In the genomic region with DNA sequence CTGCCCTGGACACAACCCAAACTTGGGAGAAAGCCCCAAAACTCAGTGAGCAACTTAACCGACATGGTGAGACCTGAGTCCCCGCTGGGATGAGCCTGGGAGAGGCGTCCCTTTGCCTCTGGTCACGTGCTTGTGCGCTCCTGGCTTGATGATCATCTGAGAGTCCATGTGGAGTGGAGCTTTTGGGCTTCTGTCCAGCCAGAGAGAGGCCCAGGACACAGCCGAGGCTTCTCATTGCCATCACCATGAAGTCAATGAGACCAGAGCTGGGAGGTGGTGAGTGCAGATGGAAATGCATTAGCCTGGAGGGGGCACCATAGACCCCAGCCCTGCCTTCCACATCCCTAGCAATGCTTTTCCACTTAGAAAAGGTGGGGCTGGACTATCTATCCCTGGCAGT, we compare ENCODE assay signal across 24 cellular contexts.
"Had no signal": no experiment of that assay in that cellular context is flagged by ENCODE, and none has a peak within 500 bp of the region (broad histone marks: within the 10 kb centered on the region; RNA-seq: fewer than 3 reads in every experiment).

No MANE protein-coding gene starts in this region.

- H3K4me1 ChIP-seq: breast epithelium had no signal

- ATAC-seq: activated CD8-positive, alpha-beta T cell treated with anti-CD3 and anti-CD28 coated beads, Interleukin-2, amount 10 ng/mL, durations not matched to agents 7 days and 5 days; PC-3 had no signal

- H3K4me1 Mint-ChIP-seq: activated naive CD4-positive, alpha-beta T cell treated with anti-CD3 and anti-CD28 coated beads, Interleukin-2, amount 50 U/mL, for 24 hours had no signal

- H3K27ac Mint-ChIP-seq: activated CD8-positive, alpha-beta T cell treated with anti-CD3 and anti-CD28 coated beads, Interleukin-2, amount 10 ng/mL, durations not matched to agents 7 days and 5 days; activated naive CD4-positive, alpha-beta T cell treated with anti-CD3 and anti-CD28 coated beads, Interleukin-2, amount 50 U/mL, for 24 hours; T-helper 1 cell treated with Interleukin-12 subunit alpha and Interleukin-12 subunit beta and Interleukin-4 antibody, amounts not matched to agents 30 μg/mL and 1 μg/mL, for 36 hours had no signal

- H3K9me3 Mint-ChIP-seq: activated naive CD4-positive, alpha-beta T cell treated with anti-CD3 and anti-CD28 coated beads, Interleukin-2, amount 50 U/mL, for 24 hours; T-helper 1 cell treated with Interleukin-12 subunit alpha and Interleukin-12 subunit beta and Interleukin-4 antibody, amounts not matched to agents 30 μg/mL and 1 μg/mL, for 36 hours had no signal

- H3K4me3 ChIP-seq: breast epithelium had no signal

- H3K27me3 Mint-ChIP-seq: activated naive CD4-positive, alpha-beta T cell treated with anti-CD3 and anti-CD28 coated beads, Interleukin-2, amount 50 U/mL, for 24 hours had no signal

- H3K36me3 ChIP-seq: breast epithelium had no signal

- H3K27me3 ChIP-seq: breast epithelium had no signal

- H3K36me3 Mint-ChIP-seq: activated naive CD4-positive, alpha-beta T cell treated with anti-CD3 and anti-CD28 coated beads, Interleukin-2, amount 50 U/mL, for 24 hours had no signal

- DNase-seq: activated CD4-positive, alpha-beta T cell treated with anti-CD3 and anti-CD28 coated beads for 48 hours; activated CD4-positive, alpha-beta T cell treated with anti-CD3 and anti-CD28 coated beads, Interleukin-2, amount 50 U/mL, for 4 hours; activated CD4-positive, CD25-positive, alpha-beta regulatory T cell treated with anti-CD3 and anti-CD28 coated beads, Interleukin-2, amount 50 U/mL, for 72 hours; activated CD8-positive, alpha-beta memory T cell treated with anti-CD3 and anti-CD28 coated beads, Interleukin-2, amount 50 U/mL, for 48 hours; activated CD8-positive, alpha-beta T cell treated with anti-CD3 and anti-CD28 coated beads, Interleukin-2, amount 10 ng/mL, durations not matched to agents 7 days and 5 days; activated effector memory CD4-positive, alpha-beta T cell treated with Interleukin-2 at 50 U/mL for 16 hours; activated naive CD4-positive, alpha-beta T cell; activated T-cell treated with anti-CD3 and anti-CD28 coated beads, Interleukin-2, amount 50 U/mL, for 1 hour; aorta; caudate nucleus; Karpas-422; NCI-H1105 treated with DMSO at 0.1 percent for 48 hours; NCI-H1930; NCI-H2171; NCI-H2227 treated with DMSO at 0.1 percent for 48 hours; NCI-H446 treated with DMSO at 0.1 percent for 48 hours; NCI-H526; NCI-H774; NK-92 treated with Interleukin-12 subunit alpha and Interleukin-12 subunit beta, amount 100 ng/mL, for 24 hours; PC-3; SHP77 treated with DMSO at 0.1 percent for 48 hours had no signal

- H3K27ac ChIP-seq: breast epithelium had no signal

- H3K9me3 ChIP-seq: breast epithelium had no signal

- H3K4me3 Mint-ChIP-seq: activated CD8-positive, alpha-beta T cell treated with anti-CD3 and anti-CD28 coated beads, Interleukin-2, amount 10 ng/mL, durations not matched to agents 7 days and 5 days; activated naive CD4-positive, alpha-beta T cell treated with anti-CD3 and anti-CD28 coated beads, Interleukin-2, amount 50 U/mL, for 24 hours; T-helper 1 cell treated with Interleukin-12 subunit alpha and Interleukin-12 subunit beta and Interleukin-4 antibody, amounts not matched to agents 30 μg/mL and 1 μg/mL, for 36 hours had no signal
